In genomic region chr19:36008336-36008978, GRCh38 we compare ENCODE assay signal across 8 cellular contexts. TPM values are rescaled to one million over a fixed set of nuclear protein-coding genes. Genes with fewer than 3 reads are reported as not detected.
A peak's percentile ranks its signal among the peaks of the same experiment; 100 is the strongest.
DNase-seq lines count a peak whose midpoint lies in the region; ATAC-seq and TF ChIP-seq lines count a peak whose summit lies in the region.

SYNE4 (minus strand) TSS chr19:36008813; CDS start chr19:36008681, 132 bp downstream.

- no peaks in the 10 kb centered on the region for H3K4me1 ChIP-seq in A673 (ENCODE audit: insufficient read depth, low read length, poor library complexity, severe bottlenecking)
- peaks cover 16% of the 10 kb centered on the region for H3K4me1 ChIP-seq in lower lobe of right lung

- in situ Hi-C loops in T47D (cut with HindIII; ENCODE audit: low pct_unique_long_range_greater_than_20kb, low sequenced_read_pairs) = no loop called here

- H3K27me3 ChIP-seq in A673 (replicated peaks; ENCODE audit: insufficient read depth, low read depth, low read length, poor library complexity) (no peaks in the 10 kb centered on the region), lower lobe of right lung (ENCODE audit: low read depth) (no peaks in the 10 kb centered on the region)

- no peaks in the 10 kb centered on the region for H3K36me3 ChIP-seq in A673 (ENCODE audit: insufficient read depth, low read length, poor library complexity, severe bottlenecking)
- H3K36me3 ChIP-seq in lower lobe of right lung = peaks cover 11% of the 10 kb centered on the region

- no peak for TF ChIP-seq CTCF in A673 (conservative IDR thresholded peaks at IDR 0.05; ENCODE audit: low read depth, low read length)
- TF ChIP-seq CTCF in lower lobe of right lung (IDR thresholded peaks at IDR 0.05) = no peak

- peak within 1 kb of the TSS; percentile 44 for H3K4me3 ChIP-seq in A673 (ENCODE audit: low read depth, low read length, poor library complexity, severe bottlenecking)
- H3K4me3 ChIP-seq in lower lobe of right lung = peak within 1 kb of the TSS; percentile 55

- no TSS peak for BruUV-seq in A673 (replicated peaks; lab: Mats Ljungman, UMichigan)

- H3K9me3 ChIP-seq in A673 (ENCODE audit: low read depth, low read length, poor library complexity, severe bottlenecking) = no peaks in the 10 kb centered on the region
- no peaks in the 10 kb centered on the region for H3K9me3 ChIP-seq in lower lobe of right lung

- CTCF ChIA-PET in A673 (lab: Charles Lee) = no interaction called here

- ATAC-seq in lower lobe of right lung = peak; percentile 91 to 95
- no peak for ATAC-seq in GM21723 (IDR thresholded peaks at IDR 0.05; ENCODE audit: unreplicated experiment)
- ATAC-seq in GM18520 (IDR thresholded peaks at IDR 0.05; ENCODE audit: unreplicated experiment) = no peak

- POLR2A ChIA-PET in A673 (lab: Charles Lee; ENCODE audit: low non-redundant PET) = no interaction called here

- no peak for DNase-seq in A673 (ENCODE audit: low spot score)
- peak; percentile 71 for DNase-seq in HuH-7 (ENCODE audit: low spot score)
- DNase-seq in T47D (ENCODE audit: low read depth in 1 of 2, low spot score in 1 of 2) = peak; percentile 89 to 92
- DNase-seq in lower lobe of right lung = peak; percentile 82
- DNase-seq in nucleus accumbens (lab: John Stamatoyannopoulos, UW) = no peak
- DNase-seq in T-helper 9 cell = no peak

- intact Hi-C loops in A673 (cut with micrococcal nuclease; ENCODE audit: unreplicated experiment) = no loop called here
- intact Hi-C loops in lower lobe of right lung (cut with DNase I) = no loop called here

- H3K27ac ChIP-seq in A673 (ENCODE audit: low read depth, low read length, poor library complexity, severe bottlenecking) (peak within 1 kb of the TSS; percentile 56), lower lobe of right lung (peak within 1 kb of the TSS; percentile 65)

RNA-seq across cellular contexts. Expression of gene SYNE4, which starts in this region (rescaled TPM):
- total RNA-seq in A673 (2021) (0.70 TPM in 1 of 2 replicates, not detected in the other), lower lobe of right lung (8.9 TPM)

Comparison
In these comparisons a context has a peak if more than half of its experiments do, and no peak if none do; other contexts are left out.
1. DNase-seq: peak in HuH-7 (single experiment), T47D (2 of 2) and lower lobe of right lung (single experiment); none in A673 (single experiment), nucleus accumbens (0 of 56) and T-helper 9 cell (single experiment).
2. ATAC-seq: peak in lower lobe of right lung (2 of 2); none in GM21723 (single experiment) and GM18520 (single experiment).